In the genomic region with DNA sequence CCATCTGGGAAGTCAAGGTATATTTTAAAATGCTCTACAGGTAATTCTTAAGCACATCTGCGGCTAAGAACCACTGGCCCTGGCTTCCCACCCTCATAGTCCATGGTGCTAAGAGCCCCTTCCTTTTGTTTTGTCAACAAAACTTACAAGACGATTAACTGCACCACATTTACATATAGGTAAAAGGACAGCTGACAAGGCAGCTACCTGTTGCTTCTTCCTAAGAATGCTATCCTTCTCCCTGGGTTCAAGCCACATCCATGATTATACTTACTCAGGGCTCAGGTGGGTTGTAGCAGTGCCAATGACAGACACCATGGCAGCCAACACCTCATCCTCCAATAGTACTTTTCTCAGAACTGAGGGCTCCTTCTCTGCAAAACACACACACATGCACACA, we compare ENCODE assay signal across 24 cellular contexts. TPM values are rescaled to one million over a fixed set of nuclear protein-coding genes. Genes with fewer than 3 reads are reported as not detected.
A peak's percentile ranks its signal among the peaks of the same experiment; 100 is the strongest.
DNase-seq lines count a peak whose midpoint lies in the region; ATAC-seq, FAIRE-seq and TF ChIP-seq lines count a peak whose summit lies in the region.
"Had no signal": no experiment of that assay in that cellular context is flagged by ENCODE, and none has a peak within 500 bp of the region (broad histone marks: within the 10 kb centered on the region; RNA-seq: fewer than 3 reads in every experiment).

No MANE protein-coding gene starts in this region.

- POLR2A ChIA-PET in HepG2 (lab: Yijun Ruan, JAX) (no interaction called here), HEK293 (lab: Yijun Ruan, JAX) (no interaction called here)

- H3K4me1 Mint-ChIP-seq in activated T-cell treated with anti-CD3 and anti-CD28 coated beads, Interleukin-2, amount 50 U/mL, for 24 hours (ENCODE audit: low read depth): no peaks in the 10 kb centered on the region
- H3K4me1 Mint-ChIP-seq in progenitor cell of endocrine pancreas (ENCODE audit: low read depth): peaks cover 2% of the 10 kb centered on the region
- H3K4me1 Mint-ChIP-seq: CD8-positive, alpha-beta memory T cell had no signal

- H3K4me1 ChIP-seq in HepG2 (ENCODE audit: insufficient read depth, low read length): peaks cover 25% of the 10 kb centered on the region
- H3K4me1 ChIP-seq in right lobe of liver: peaks cover 0 to 5% (median 0%) of the 10 kb centered on the region in 4 donors
- no peaks in the 10 kb centered on the region for H3K4me1 ChIP-seq in HEK293 (ENCODE audit: control insufficient read depth, insufficient read depth, low read length)
- H3K4me1 ChIP-seq: HAP-1 had no signal

- WGBS in HepG2 (ENCODE audit: low lambda C conversion rate): 96% methylated on average over 2 of the region's 2 CpGs
- 90% methylated on average over 2 of the region's 2 CpGs for WGBS in right lobe of liver (ENCODE audit: insufficient coverage, low coverage, low lambda C conversion rate, missing lambda C conversion rate)

- in situ Hi-C loops in HepG2 (cut with HindIII; ENCODE audit: extremely low pct_ligation_motif_present, low pct_unique_long_range_greater_than_20kb): loop anchor here (5.0 kb wide), 1 partner anchor 90 kb away; no protein-coding TSS in a partner anchor

- H3K9me3 ChIP-seq in HepG2 (ENCODE audit: low read length) (no peaks in the 10 kb centered on the region), right lobe of liver (no peaks in the 10 kb centered on the region), HEK293 (ENCODE audit: control insufficient read depth, insufficient read depth, low read depth, low read length) (no peaks in the 10 kb centered on the region)
- H3K9me3 ChIP-seq: A549, HAP-1 had no signal

- ATAC-seq in HepG2 (no peak), right lobe of liver (no peak)
- ATAC-seq: A549 had no signal

- H3K36me3 Mint-ChIP-seq in activated T-cell treated with anti-CD3 and anti-CD28 coated beads, Interleukin-2, amount 50 U/mL, for 24 hours (ENCODE audit: low read depth): peaks cover 99% of the 10 kb centered on the region
- H3K36me3 Mint-ChIP-seq in progenitor cell of endocrine pancreas (ENCODE audit: insufficient read depth): peaks cover 29% of the 10 kb centered on the region

- H3K4me2 ChIP-seq in HepG2 (ENCODE audit: low read depth, low read length): no peak overlapping the region
- H3K4me2 ChIP-seq: A549 had no signal

- BruUV-seq in HepG2 (replicated peaks; lab: Mats Ljungman, UMichigan): no TSS peak

- H3K27ac ChIP-seq in HepG2 (ENCODE audit: extremely low read length, insufficient read depth, low read length) (no peak overlapping the region), right lobe of liver (no peak overlapping the region), HEK293 (ENCODE audit: extremely low read depth, low read depth, low read length) (no peak overlapping the region)
- H3K27ac ChIP-seq: A549 had no signal

- no peaks in the 10 kb centered on the region for H4K20me1 ChIP-seq in HepG2 (ENCODE audit: insufficient read depth, low read length)

- peaks cover 48 to 81% of the 10 kb centered on the region in 2 experiments for H3K36me3 ChIP-seq in HepG2 (replicated peaks in 1 of 2; ENCODE audit: control insufficient read depth in 1 of 2, insufficient read depth in 2 of 2, low read length in 2 of 2)
- peaks cover 6 to 79% (median 45%) of the 10 kb centered on the region in 4 donors for H3K36me3 ChIP-seq in right lobe of liver
- H3K36me3 ChIP-seq in HEK293 (ENCODE audit: control insufficient read depth in 2 of 2, insufficient read depth in 1 of 2, low read length in 2 of 2): peaks cover 62 to 99% of the 10 kb centered on the region in 2 experiments

- no peaks in the 10 kb centered on the region for H3K9me3 Mint-ChIP-seq in activated T-cell treated with anti-CD3 and anti-CD28 coated beads, Interleukin-2, amount 50 U/mL, for 24 hours
- no peaks in the 10 kb centered on the region for H3K9me3 Mint-ChIP-seq in progenitor cell of endocrine pancreas (ENCODE audit: low read depth)
- H3K9me3 Mint-ChIP-seq: CD4-positive, CD25-positive, alpha-beta regulatory T cell; CD8-positive, alpha-beta memory T cell had no signal

- H3K4me3 ChIP-seq in HepG2 (replicated peaks in 1 of 3; ENCODE audit: insufficient read depth in 1 of 3, low read depth in 2 of 3, low read length in 3 of 3): no peak overlapping the region
- no peak overlapping the region for H3K4me3 ChIP-seq in right lobe of liver
- H3K4me3 ChIP-seq in HEK293 (ENCODE audit: low read depth, low read length): no peak overlapping the region
- H3K4me3 ChIP-seq: A549, HAP-1 had no signal

- H3K9ac ChIP-seq in HepG2 (ENCODE audit: insufficient read depth, low read depth, low read length): no peak overlapping the region

- H3K27me3 Mint-ChIP-seq in activated T-cell treated with anti-CD3 and anti-CD28 coated beads, Interleukin-2, amount 50 U/mL, for 24 hours: no peaks in the 10 kb centered on the region
- H3K27me3 Mint-ChIP-seq in progenitor cell of endocrine pancreas: no peaks in the 10 kb centered on the region
- H3K27me3 Mint-ChIP-seq: CD4-positive, CD25-positive, alpha-beta regulatory T cell; CD8-positive, alpha-beta memory T cell had no signal

- no peaks in the 10 kb centered on the region for H3K79me2 ChIP-seq in HepG2 (ENCODE audit: insufficient read depth, low read length)

- peak overlapping the region; percentile 47 for H3K27ac Mint-ChIP-seq in activated T-cell treated with anti-CD3 and anti-CD28 coated beads, Interleukin-2, amount 50 U/mL, for 24 hours
- H3K27ac Mint-ChIP-seq in progenitor cell of endocrine pancreas: peak overlapping the region; percentile 67

- TF ChIP-seq POLR2A in HepG2 (IDR thresholded peaks at IDR 0.05; ENCODE audit: insufficient read depth in 1 of 2, low read depth in 2 of 2, low read length in 2 of 2) (no peak), right lobe of liver (IDR thresholded peaks at IDR 0.05) (no peak)

- intact Hi-C loops in HepG2 (cut with micrococcal nuclease; ENCODE audit: unreplicated experiment) (loop anchor here (2.0 to 5.0 kb wide), 2 partner anchors 66 to 150 kb away; no protein-coding TSS in a partner anchor), right lobe of liver (cut with DNase I) (loop anchor here (5.0 to 10.0 kb wide), 2 partner anchors 82 to 90 kb away; no protein-coding TSS in a partner anchor)

- H2AFZ ChIP-seq in HepG2 (ENCODE audit: low read length): no peak overlapping the region

- no peak for DNase-seq in activated T-cell treated with anti-CD3 and anti-CD28 coated beads, Interleukin-2, amount 50 U/mL, for 24 hours
- DNase-seq in activated T-cell treated with anti-CD3 and anti-CD28 coated beads for 4 hours (no peak), HepG2 (ENCODE audit: low spot score) (no peak), right lobe of liver (no peak), progenitor cell of endocrine pancreas (ENCODE audit: low spot score, unreplicated experiment) (no peak), nucleus accumbens (lab: John Stamatoyannopoulos, UW) (no peak)
- no peak for DNase-seq in stimulated activated CD4-positive, alpha-beta T cell treated with anti-CD3 and anti-CD28 coated beads, Interleukin-4, amount 100 ng/mL, for 4 hours
- DNase-seq: 8988T; ACHN; C1 segment of cervical spinal cord; CD4-positive, CD25-positive, alpha-beta regulatory T cell; CD8-positive, alpha-beta memory T cell; DMS 273 treated with DMSO at 0.1 percent for 48 hours; DMS79; EL; GDM1; GOT3 had no signal

- TF ChIP-seq EP300 in HepG2 (IDR thresholded peaks at IDR 0.05; ENCODE audit: low read depth in 2 of 2, low read length in 2 of 2) (no peak), HepG2 (CRISPR knock-in tag; IDR thresholded peaks at IDR 0.05; ENCODE audit: borderline replicate concordance) (no peak)

- CTCF ChIA-PET in HepG2 (lab: Yijun Ruan, JAX; ENCODE audit: low intra/inter-chr PET ratio, low total read pairs) (no interaction called here), HEK293 (lab: Yijun Ruan, JAX) (interaction anchor here (0.6 to 8.2 kb wide), 8 partner anchors 14 to 155 kb away, joined by 3 to 81 read pairs (median 4); no protein-coding TSS in a partner anchor)

- no peak for FAIRE-seq in HepG2 (lab: Jason Lieb, UNC)
- FAIRE-seq: A549, D721Med, GM12891, GM18507, H54 had no signal

- H3K27me3 ChIP-seq in HepG2 (ENCODE audit: control insufficient read depth in 1 of 2, insufficient read depth in 2 of 2, low read length in 2 of 2) (no peaks in the 10 kb centered on the region), right lobe of liver (no peaks in the 10 kb centered on the region)

- TF ChIP-seq RAD21 in HepG2 (CRISPR knock-in tag; IDR thresholded peaks at IDR 0.05): no peak

- H3K4me3 Mint-ChIP-seq in activated T-cell treated with anti-CD3 and anti-CD28 coated beads, Interleukin-2, amount 50 U/mL, for 24 hours: no peak overlapping the region
- no peak overlapping the region for H3K4me3 Mint-ChIP-seq in progenitor cell of endocrine pancreas (ENCODE audit: low read depth)
- H3K4me3 Mint-ChIP-seq: CD4-positive, CD25-positive, alpha-beta regulatory T cell; CD8-positive, alpha-beta memory T cell had no signal

- TF ChIP-seq CTCF in HepG2 (CRISPR knock-in tag; IDR thresholded peaks at IDR 0.05) (no peak), right lobe of liver (IDR thresholded peaks at IDR 0.05) (no peak), HEK293 (tag by site-specific recombination; IDR thresholded peaks at IDR 0.05) (no peak), progenitor cell of endocrine pancreas (IDR thresholded peaks at IDR 0.05; ENCODE audit: unreplicated experiment) (no peak)

RNA-seq across cellular contexts. Expression of a gene that starts 16.3 kb away (rescaled TPM):
- 30.2 and 41.8 TPM in 2 replicates for total RNA-seq in HepG2 (2016; rRNA removed; fragmentation: Illumina TruSeq; extraction: Trizol)
- 84.0 and 92.7 TPM in 2 replicates for total RNA-seq in HepG2 (2016; cell fraction: cytosol; rRNA removed; fragmentation: Illumina TruSeq; extraction: Trizol; ENCODE audit: low read depth)
- total RNA-seq in HepG2 (2016; cell fraction: insoluble cytoplasmic fraction; rRNA removed; fragmentation: Illumina TruSeq; extraction: Trizol): 25.9 and 43.5 TPM in 2 replicates
- total RNA-seq in HepG2 (2016; cell fraction: membrane; rRNA removed; fragmentation: Illumina TruSeq; extraction: Trizol): 104 and 115 TPM in 2 replicates
- 30.7 and 33.0 TPM in 2 replicates for total RNA-seq in HepG2 (2016; cell fraction: nucleus; rRNA removed; fragmentation: Illumina TruSeq; extraction: Trizol)
- 40.8 and 49.4 TPM in 2 replicates for polyA plus RNA-seq in HepG2 (2011; rRNA removed)
- polyA plus RNA-seq in HepG2 (2011; cell fraction: cytosol; rRNA removed): 50.8 and 52.5 TPM in 2 replicates
- polyA plus RNA-seq in HepG2 (2011; cell fraction: nucleus; rRNA removed): 59.0 and 60.8 TPM in 2 replicates
- 15.7 and 18.2 TPM in 2 replicates for polyA plus RNA-seq in HepG2 (2012)
- 102 and 121 TPM in 2 replicates for polyA plus RNA-seq in HepG2 (2016; cell fraction: cytosol; fragmentation: Illumina TruSeq; extraction: Trizol; ENCODE audit: low read depth)
- polyA plus RNA-seq in HepG2 (2016; cell fraction: insoluble cytoplasmic fraction; fragmentation: Illumina TruSeq; extraction: Trizol; ENCODE audit: low read depth): 34.1 and 41.4 TPM in 2 replicates
- polyA plus RNA-seq in HepG2 (2016; cell fraction: membrane; fragmentation: Illumina TruSeq; extraction: Trizol; ENCODE audit: low read depth): 122 and 132 TPM in 2 replicates
- 55.7 and 56.8 TPM in 2 replicates for polyA plus RNA-seq in HepG2 (2016; cell fraction: nucleus; fragmentation: Illumina TruSeq; extraction: Trizol; ENCODE audit: insufficient read depth, low read depth)
- 142 and 286 TPM in 2 replicates for polyA minus RNA-seq in HepG2 (2011; rRNA and poly(A)+ RNA removed; ENCODE audit: low replicate concordance)
- 20.4 TPM in 2 replicates for polyA minus RNA-seq in HepG2 (2011; cell fraction: cytosol; rRNA and poly(A)+ RNA removed)
- polyA minus RNA-seq in HepG2 (2011; cell fraction: nucleus; rRNA and poly(A)+ RNA removed): 33.9 and 35.7 TPM in 2 replicates
- total RNA-seq in right lobe of liver: 10 to 100 TPM; 15.8 to 27.0 (median 22.8) TPM
- 59.6 and 64.9 TPM in 2 replicates for total RNA-seq in progenitor cell of endocrine pancreas

RNA-seq across cellular contexts. Expression of a gene that starts 16.5 kb away (rescaled TPM):
- total RNA-seq in HepG2 (2016; rRNA removed; fragmentation: Illumina TruSeq; extraction: Trizol): 39.9 and 47.6 TPM in 2 replicates
- 23.7 and 27.6 TPM in 2 replicates for total RNA-seq in HepG2 (2016; cell fraction: cytosol; rRNA removed; fragmentation: Illumina TruSeq; extraction: Trizol; ENCODE audit: low read depth)
- total RNA-seq in HepG2 (2016; cell fraction: insoluble cytoplasmic fraction; rRNA removed; fragmentation: Illumina TruSeq; extraction: Trizol): 37.7 and 48.0 TPM in 2 replicates
- total RNA-seq in HepG2 (2016; cell fraction: membrane; rRNA removed; fragmentation: Illumina TruSeq; extraction: Trizol): 24.0 and 25.8 TPM in 2 replicates
- 16.9 and 23.2 TPM in 2 replicates for total RNA-seq in HepG2 (2016; cell fraction: nucleus; rRNA removed; fragmentation: Illumina TruSeq; extraction: Trizol)
- polyA plus RNA-seq in HepG2 (2011; rRNA removed): 36.3 and 38.0 TPM in 2 replicates
- 37.5 and 37.9 TPM in 2 replicates for polyA plus RNA-seq in HepG2 (2011; cell fraction: cytosol; rRNA removed)
- polyA plus RNA-seq in HepG2 (2011; cell fraction: nucleus; rRNA removed): 14.0 and 17.7 TPM in 2 replicates
- polyA plus RNA-seq in HepG2 (2012): 31.8 and 32.0 TPM in 2 replicates
- 21.2 and 21.7 TPM in 2 replicates for polyA plus RNA-seq in HepG2 (2016; cell fraction: cytosol; fragmentation: Illumina TruSeq; extraction: Trizol; ENCODE audit: low read depth)
- 59.8 and 61.6 TPM in 2 replicates for polyA plus RNA-seq in HepG2 (2016; cell fraction: insoluble cytoplasmic fraction; fragmentation: Illumina TruSeq; extraction: Trizol; ENCODE audit: low read depth)
- polyA plus RNA-seq in HepG2 (2016; cell fraction: membrane; fragmentation: Illumina TruSeq; extraction: Trizol; ENCODE audit: low read depth): 21.5 and 23.2 TPM in 2 replicates
- polyA plus RNA-seq in HepG2 (2016; cell fraction: nucleus; fragmentation: Illumina TruSeq; extraction: Trizol; ENCODE audit: insufficient read depth, low read depth): 37.6 TPM in 2 replicates
- 34.4 and 67.4 TPM in 2 replicates for polyA minus RNA-seq in HepG2 (2011; rRNA and poly(A)+ RNA removed; ENCODE audit: low replicate concordance)
- 7.6 and 7.7 TPM in 2 replicates for polyA minus RNA-seq in HepG2 (2011; cell fraction: cytosol; rRNA and poly(A)+ RNA removed)
- 10.6 and 14.4 TPM in 2 replicates for polyA minus RNA-seq in HepG2 (2011; cell fraction: nucleus; rRNA and poly(A)+ RNA removed)
- 10 to 100 TPM in 5 of 6 experiments, 1 to 10 TPM in 1; 9.2 to 19.1 (median 11.8) TPM for total RNA-seq in right lobe of liver
- total RNA-seq in progenitor cell of endocrine pancreas: 38.0 and 41.5 TPM in 2 replicates

RNA-seq across cellular contexts. Expression of a gene that starts 35.9 kb away (rescaled TPM):
- 76.4 and 95.9 TPM in 2 replicates for total RNA-seq in HepG2 (2016; rRNA removed; fragmentation: Illumina TruSeq; extraction: Trizol)
- 27.5 and 31.1 TPM in 2 replicates for total RNA-seq in HepG2 (2016; cell fraction: cytosol; rRNA removed; fragmentation: Illumina TruSeq; extraction: Trizol; ENCODE audit: low read depth)
- 79.3 and 88.8 TPM in 2 replicates for total RNA-seq in HepG2 (2016; cell fraction: insoluble cytoplasmic fraction; rRNA removed; fragmentation: Illumina TruSeq; extraction: Trizol)
- 38.8 and 43.6 TPM in 2 replicates for total RNA-seq in HepG2 (2016; cell fraction: membrane; rRNA removed; fragmentation: Illumina TruSeq; extraction: Trizol)
- total RNA-seq in HepG2 (2016; cell fraction: nucleus; rRNA removed; fragmentation: Illumina TruSeq; extraction: Trizol): 62.7 and 83.1 TPM in 2 replicates
- 106 and 107 TPM in 2 replicates for polyA plus RNA-seq in HepG2 (2011; rRNA removed)
- 89.6 and 111 TPM in 2 replicates for polyA plus RNA-seq in HepG2 (2011; cell fraction: cytosol; rRNA removed)
- 266 and 333 TPM in 2 replicates for polyA plus RNA-seq in HepG2 (2011; cell fraction: nucleus; rRNA removed)
- polyA plus RNA-seq in HepG2 (2012): 58.1 and 64.4 TPM in 2 replicates
- 12.2 and 14.0 TPM in 2 replicates for polyA plus RNA-seq in HepG2 (2016; cell fraction: cytosol; fragmentation: Illumina TruSeq; extraction: Trizol; ENCODE audit: low read depth)
- 75.8 and 88.6 TPM in 2 replicates for polyA plus RNA-seq in HepG2 (2016; cell fraction: insoluble cytoplasmic fraction; fragmentation: Illumina TruSeq; extraction: Trizol; ENCODE audit: low read depth)
- polyA plus RNA-seq in HepG2 (2016; cell fraction: membrane; fragmentation: Illumina TruSeq; extraction: Trizol; ENCODE audit: low read depth): 26.7 and 29.6 TPM in 2 replicates
- 128 and 129 TPM in 2 replicates for polyA plus RNA-seq in HepG2 (2016; cell fraction: nucleus; fragmentation: Illumina TruSeq; extraction: Trizol; ENCODE audit: insufficient read depth, low read depth)
- 188 and 392 TPM in 2 replicates for polyA minus RNA-seq in HepG2 (2011; rRNA and poly(A)+ RNA removed; ENCODE audit: low replicate concordance)
- polyA minus RNA-seq in HepG2 (2011; cell fraction: cytosol; rRNA and poly(A)+ RNA removed): 76.6 and 90.0 TPM in 2 replicates
- 109 and 123 TPM in 2 replicates for polyA minus RNA-seq in HepG2 (2011; cell fraction: nucleus; rRNA and poly(A)+ RNA removed)
- total RNA-seq in right lobe of liver: 10 to 100 TPM; 18.7 to 40.7 (median 20.3) TPM
- 80.6 and 82.1 TPM in 2 replicates for total RNA-seq in progenitor cell of endocrine pancreas

RNA-seq across cellular contexts. Expression of a gene that starts 36.3 kb away (rescaled TPM):
- total RNA-seq in HepG2 (2016; rRNA removed; fragmentation: Illumina TruSeq; extraction: Trizol) (354 and 442 TPM in 2 replicates), right lobe of liver (100 to 1,000 TPM; 100 to 228 (median 162) TPM), progenitor cell of endocrine pancreas (130 and 137 TPM in 2 replicates)
- 44.3 and 47.0 TPM in 2 replicates for total RNA-seq in HepG2 (2016; cell fraction: cytosol; rRNA removed; fragmentation: Illumina TruSeq; extraction: Trizol; ENCODE audit: low read depth)
- total RNA-seq in HepG2 (2016; cell fraction: insoluble cytoplasmic fraction; rRNA removed; fragmentation: Illumina TruSeq; extraction: Trizol): 352 and 439 TPM in 2 replicates
- 128 and 141 TPM in 2 replicates for total RNA-seq in HepG2 (2016; cell fraction: membrane; rRNA removed; fragmentation: Illumina TruSeq; extraction: Trizol)
- total RNA-seq in HepG2 (2016; cell fraction: nucleus; rRNA removed; fragmentation: Illumina TruSeq; extraction: Trizol): 126 and 144 TPM in 2 replicates
- polyA plus RNA-seq in HepG2 (2011; rRNA removed): 403 and 483 TPM in 2 replicates
- 471 and 548 TPM in 2 replicates for polyA plus RNA-seq in HepG2 (2011; cell fraction: cytosol; rRNA removed)
- 110 and 124 TPM in 2 replicates for polyA plus RNA-seq in HepG2 (2011; cell fraction: nucleus; rRNA removed)
- 318 and 342 TPM in 2 replicates for polyA plus RNA-seq in HepG2 (2012)
- 50.9 and 54.4 TPM in 2 replicates for polyA plus RNA-seq in HepG2 (2016; cell fraction: cytosol; fragmentation: Illumina TruSeq; extraction: Trizol; ENCODE audit: low read depth)
- 474 and 488 TPM in 2 replicates for polyA plus RNA-seq in HepG2 (2016; cell fraction: insoluble cytoplasmic fraction; fragmentation: Illumina TruSeq; extraction: Trizol; ENCODE audit: low read depth)
- polyA plus RNA-seq in HepG2 (2016; cell fraction: membrane; fragmentation: Illumina TruSeq; extraction: Trizol; ENCODE audit: low read depth): 112 and 113 TPM in 2 replicates
- polyA plus RNA-seq in HepG2 (2016; cell fraction: nucleus; fragmentation: Illumina TruSeq; extraction: Trizol; ENCODE audit: insufficient read depth, low read depth): 181 and 193 TPM in 2 replicates
- polyA minus RNA-seq in HepG2 (2011; rRNA and poly(A)+ RNA removed; ENCODE audit: low replicate concordance): 592 and 624 TPM in 2 replicates
- polyA minus RNA-seq in HepG2 (2011; cell fraction: cytosol; rRNA and poly(A)+ RNA removed): 212 and 243 TPM in 2 replicates
- polyA minus RNA-seq in HepG2 (2011; cell fraction: nucleus; rRNA and poly(A)+ RNA removed): 56.7 and 63.2 TPM in 2 replicates

RNA-seq across cellular contexts. Expression of a gene that starts 36.4 kb away (rescaled TPM):
- total RNA-seq in HepG2 (2016; rRNA removed; fragmentation: Illumina TruSeq; extraction: Trizol) (5.8 and 7.9 TPM in 2 replicates), right lobe of liver (1 to 10 TPM; 5.4 to 8.8 (median 7.0) TPM), progenitor cell of endocrine pancreas (9.0 and 9.2 TPM in 2 replicates)
- 9.2 and 11.9 TPM in 2 replicates for total RNA-seq in HepG2 (2016; cell fraction: cytosol; rRNA removed; fragmentation: Illumina TruSeq; extraction: Trizol; ENCODE audit: low read depth)
- total RNA-seq in HepG2 (2016; cell fraction: insoluble cytoplasmic fraction; rRNA removed; fragmentation: Illumina TruSeq; extraction: Trizol): 6.4 and 7.1 TPM in 2 replicates
- total RNA-seq in HepG2 (2016; cell fraction: membrane; rRNA removed; fragmentation: Illumina TruSeq; extraction: Trizol): 14.8 and 18.5 TPM in 2 replicates
- 2.4 and 3.1 TPM in 2 replicates for total RNA-seq in HepG2 (2016; cell fraction: nucleus; rRNA removed; fragmentation: Illumina TruSeq; extraction: Trizol)
- 10.0 and 11.4 TPM in 2 replicates for polyA plus RNA-seq in HepG2 (2011; rRNA removed)
- polyA plus RNA-seq in HepG2 (2011; cell fraction: cytosol; rRNA removed): 9.4 and 14.7 TPM in 2 replicates
- 8.0 and 8.7 TPM in 2 replicates for polyA plus RNA-seq in HepG2 (2011; cell fraction: nucleus; rRNA removed)
- 3.0 and 5.7 TPM in 2 replicates for polyA plus RNA-seq in HepG2 (2012)
- polyA plus RNA-seq in HepG2 (2016; cell fraction: cytosol; fragmentation: Illumina TruSeq; extraction: Trizol; ENCODE audit: low read depth): 15.7 and 20.7 TPM in 2 replicates
- polyA plus RNA-seq in HepG2 (2016; cell fraction: insoluble cytoplasmic fraction; fragmentation: Illumina TruSeq; extraction: Trizol; ENCODE audit: low read depth): 7.6 and 9.1 TPM in 2 replicates
- 18.5 and 20.4 TPM in 2 replicates for polyA plus RNA-seq in HepG2 (2016; cell fraction: membrane; fragmentation: Illumina TruSeq; extraction: Trizol; ENCODE audit: low read depth)
- 7.0 and 8.0 TPM in 2 replicates for polyA plus RNA-seq in HepG2 (2016; cell fraction: nucleus; fragmentation: Illumina TruSeq; extraction: Trizol; ENCODE audit: insufficient read depth, low read depth)
- polyA minus RNA-seq in HepG2 (2011; rRNA and poly(A)+ RNA removed; ENCODE audit: low replicate concordance): 3.1 and 12.1 TPM in 2 replicates
- 5.4 and 6.2 TPM in 2 replicates for polyA minus RNA-seq in HepG2 (2011; cell fraction: cytosol; rRNA and poly(A)+ RNA removed)
- 1.4 and 1.5 TPM in 2 replicates for polyA minus RNA-seq in HepG2 (2011; cell fraction: nucleus; rRNA and poly(A)+ RNA removed)
